Comparison of ENCODE assay signal across 9 cellular contexts in genomic region chr5:81078930-81079329, GRCh38.
"Had no signal": no experiment of that assay in that cellular context is flagged by ENCODE, and none has a peak within 500 bp of the region (broad histone marks: within the 10 kb centered on the region; RNA-seq: fewer than 3 reads in every experiment).

No MANE protein-coding gene starts in this region.

- H3K9ac ChIP-seq: GM23248 had no signal

- H3K4me3 ChIP-seq: GM23248, HAP-1 had no signal

- H3K9me3 Mint-ChIP-seq: HFFc6 had no signal

- H3K9me3 ChIP-seq: HAP-1 had no signal

- H3K27ac Mint-ChIP-seq: HFFc6 had no signal

- H3K36me3 ChIP-seq: HAP-1 had no signal

- H2AFZ ChIP-seq: GM23248 had no signal

- H3K27ac ChIP-seq: GM23248 had no signal

- H3K4me1 ChIP-seq: HAP-1 had no signal

- DNase-seq: GM23248, GOT3, H7, HFFc6, IMR-90, KBM-7 had no signal

- FAIRE-seq: HTR-8/SVneo had no signal

- ATAC-seq: HCT116 had no signal

- H3K4me3 Mint-ChIP-seq: HFFc6 had no signal
